In genomic region chr10:94997763-94998174, GRCh38 we compare ENCODE assay signal across 17 cellular contexts. TPM values are rescaled to one million over a fixed set of nuclear protein-coding genes. Genes with fewer than 3 reads are reported as not detected.
DNase-seq lines count a peak whose midpoint lies in the region; ATAC-seq lines count a peak whose summit lies in the region.
"Had no signal": no experiment of that assay in that cellular context is flagged by ENCODE, and none has a peak within 500 bp of the region (broad histone marks: within the 10 kb centered on the region; RNA-seq: fewer than 3 reads in every experiment).

No MANE protein-coding gene starts in this region.

- H3K4me3 ChIP-seq in H7 (ENCODE audit: insufficient read depth, low read depth, low read length), result no peak overlapping the region
- H3K4me3 ChIP-seq in ectodermal cell (ENCODE audit: insufficient read depth, low read depth, low read length), result peak overlapping the region; percentile 7
- peak overlapping the region; percentile 4 for H3K4me3 ChIP-seq in iPS-18a (ENCODE audit: low read length)
- no peak overlapping the region for H3K4me3 ChIP-seq in neuronal stem cell (ENCODE audit: low read length in 2 of 2)
- H3K4me3 ChIP-seq: GM12878, PC-9 had no signal

- H3K79me1 ChIP-seq in neuronal stem cell (ENCODE audit: low read depth, low read length), result no peaks in the 10 kb centered on the region

- H2AFZ ChIP-seq in neuronal stem cell (ENCODE audit: low read length), result no peak overlapping the region
- H2AFZ ChIP-seq: PC-9 had no signal

- no peaks in the 10 kb centered on the region for H3K36me3 ChIP-seq in H7 (replicated peaks; ENCODE audit: control insufficient read depth, insufficient read depth, low read length)
- H3K36me3 ChIP-seq in ectodermal cell (ENCODE audit: control insufficient read depth, insufficient read depth, low read length), result no peaks in the 10 kb centered on the region
- no peaks in the 10 kb centered on the region for H3K36me3 ChIP-seq in iPS-18a (ENCODE audit: control insufficient read depth, low read depth, low read length)
- no peaks in the 10 kb centered on the region for H3K36me3 ChIP-seq in neuronal stem cell (replicated peaks in 1 of 2; ENCODE audit: control insufficient read depth in 2 of 2, insufficient read depth in 2 of 2, low read length in 2 of 2)

- H3K18ac ChIP-seq in neuronal stem cell (ENCODE audit: low read length), result no peak overlapping the region

- no peak overlapping the region for H3K14ac ChIP-seq in neuronal stem cell (ENCODE audit: low read length)

- ATAC-seq in GM18519 (IDR thresholded peaks at IDR 0.05; ENCODE audit: low FRiP score, unreplicated experiment), result no peak
- ATAC-seq: GM12878 had no signal

- no peak overlapping the region for H2BK12ac ChIP-seq in neuronal stem cell (ENCODE audit: low read length)

- no peak overlapping the region for H2BK120ac ChIP-seq in neuronal stem cell (ENCODE audit: low read depth, low read length)

- H3K9ac ChIP-seq in iPS-18a (ENCODE audit: low read length) (no peak overlapping the region), neuronal stem cell (ENCODE audit: low read depth, low read length, poor library complexity) (no peak overlapping the region)

- no peak overlapping the region for H4K91ac ChIP-seq in neuronal stem cell (ENCODE audit: low read depth, low read length, poor library complexity)

- H3K27me3 ChIP-seq in H7 (ENCODE audit: control insufficient read depth, insufficient read depth, low read length) (no peaks in the 10 kb centered on the region), ectodermal cell (ENCODE audit: control insufficient read depth, insufficient read depth, low read length, poor library complexity, severe bottlenecking) (no peaks in the 10 kb centered on the region), iPS-18a (ENCODE audit: control insufficient read depth, insufficient read depth, low read length) (no peaks in the 10 kb centered on the region), neuronal stem cell (ENCODE audit: control insufficient read depth in 3 of 3, insufficient read depth in 3 of 3, low read depth in 1 of 3, low read length in 3 of 3) (no peaks in the 10 kb centered on the region)

- H4K8ac ChIP-seq in neuronal stem cell (ENCODE audit: low read depth, low read length), result no peak overlapping the region

- H3K4me1 ChIP-seq in ectodermal cell (ENCODE audit: control insufficient read depth, insufficient read depth, low read length) (peaks cover 10% of the 10 kb centered on the region), iPS-18a (ENCODE audit: control insufficient read depth, low read depth, low read length) (no peaks in the 10 kb centered on the region), neuronal stem cell (ENCODE audit: control insufficient read depth in 2 of 2, insufficient read depth in 1 of 2, low read depth in 1 of 2, low read length in 2 of 2) (peaks cover 0 to 8% of the 10 kb centered on the region in 2 donors)
- H3K4me1 ChIP-seq: Caco-2 had no signal

- DNase-seq in H7, result peak; percentile 26
- peak; percentile 23 for DNase-seq in neuronal stem cell (ENCODE audit: low spot score)
- no peak for DNase-seq in amygdala (lab: John Stamatoyannopoulos, UW)
- no peak for DNase-seq in stimulated activated CD8-positive, alpha-beta memory T cell treated with anti-CD3 and anti-CD28 coated beads, Interleukin-4, amount 100 ng/mL, for 48 hours
- no peak for DNase-seq in activated CD4-positive, alpha-beta T cell treated with anti-CD3 and anti-CD28 coated beads for 1 hour
- DNase-seq: AML-193, Caco-2, GOT3, Kasumi-1, NCI-H187 treated with DMSO at 0.1 percent for 48 hours, NCI-H446, PC-9 had no signal

- H3K4me2 ChIP-seq in neuronal stem cell (ENCODE audit: insufficient read depth, low read length, poor library complexity, severe bottlenecking), result peak overlapping the region; percentile 34
- H3K4me2 ChIP-seq: PC-9 had no signal

- H3K9me3 ChIP-seq in ectodermal cell (ENCODE audit: control insufficient read depth, low read length) (no peaks in the 10 kb centered on the region), iPS-18a (ENCODE audit: control insufficient read depth, low read depth, low read length) (no peaks in the 10 kb centered on the region), neuronal stem cell (replicated peaks in 1 of 2; ENCODE audit: control insufficient read depth in 2 of 2, insufficient read depth in 1 of 2, low read depth in 1 of 2, low read length in 2 of 2) (no peaks in the 10 kb centered on the region)
- H3K9me3 ChIP-seq: Caco-2 had no signal

- H3K27ac ChIP-seq in ectodermal cell (ENCODE audit: insufficient read depth, low read depth, low read length, poor library complexity, severe bottlenecking) (no peak overlapping the region), iPS-18a (ENCODE audit: low read length) (no peak overlapping the region), neuronal stem cell (replicated peaks; ENCODE audit: low read length) (no peak overlapping the region)
- H3K27ac ChIP-seq: PC-9 had no signal

- 5 to 13% methylated on average over 6 of the region's 6 CpGs for WGBS in ectodermal cell, 2 experiments
- no CpG with 5 or more reads among the region's 6 CpGs for WGBS in neuronal stem cell (ENCODE audit: extremely low coverage in 2 of 2, insufficient read length in 2 of 2, insufficient replicate concordance in 1 of 2), 2 donors

- no peak overlapping the region for H3K23ac ChIP-seq in neuronal stem cell (ENCODE audit: low read depth, low read length, poor library complexity)

- H3K4ac ChIP-seq in neuronal stem cell (ENCODE audit: low read length), result no peak overlapping the region

- no peak overlapping the region for H2BK5ac ChIP-seq in neuronal stem cell (ENCODE audit: low read length)

- no peak overlapping the region for H2BK15ac ChIP-seq in neuronal stem cell (ENCODE audit: low read length)

- no peak overlapping the region for H2AK5ac ChIP-seq in neuronal stem cell (ENCODE audit: low read depth, low read length)

RNA-seq across cellular contexts. Expression of gene CYP2C9, which starts 59.3 kb away (rescaled TPM):
- not detected in 2 replicates for total RNA-seq in H7 (2014; rRNA removed; shearing (Covaris generic))
- not detected for polyA plus RNA-seq in ectodermal cell (2013, experiment 1 of 4)
- polyA plus RNA-seq in ectodermal cell (2013, experiment 2 of 4), result not detected
- polyA plus RNA-seq in ectodermal cell (2013, experiment 3 of 4), result not detected
- polyA plus RNA-seq in ectodermal cell (2013, experiment 4 of 4), result not detected
- not detected for polyA plus RNA-seq in neuronal stem cell (2013, experiment 1 of 2)
- not detected for polyA plus RNA-seq in neuronal stem cell (2013, experiment 2 of 2)
- total RNA-seq: A673, PC-9 had no signal

Comparison
In these comparisons a context has a peak if more than half of its experiments do, and no peak if none do; other contexts are left out.
1. DNase-seq: peak in H7 (single experiment) and neuronal stem cell (single experiment); none in amygdala (0 of 56), stimulated activated CD8-positive, alpha-beta memory T cell treated with anti-CD3 and anti-CD28 coated beads, Interleukin-4, amount 100 ng/mL, for 48 hours (single experiment) and activated CD4-positive, alpha-beta T cell treated with anti-CD3 and anti-CD28 coated beads for 1 hour (single experiment).
2. H3K4me3 ChIP-seq: peak in ectodermal cell (single experiment) and iPS-18a (single experiment); none in H7 (single experiment) and neuronal stem cell (0 of 2).